Comparison of ENCODE assay signal across 17 cellular contexts in genomic region chr6:53579338-53579737, GRCh38. TPM values are rescaled to one million over a fixed set of nuclear protein-coding genes. Genes with fewer than 3 reads are reported as not detected.
DNase-seq lines count a peak whose midpoint lies in the region; TF ChIP-seq lines count a peak whose summit lies in the region.
"Had no signal": no experiment of that assay in that cellular context is flagged by ENCODE, and none has a peak within 500 bp of the region (broad histone marks: within the 10 kb centered on the region; RNA-seq: fewer than 3 reads in every experiment).

No MANE protein-coding gene starts in this region.

- H3K79me2 ChIP-seq in mesendoderm (ENCODE audit: control insufficient read depth, insufficient read depth, low read length): no peaks in the 10 kb centered on the region

- no peak overlapping the region for H3K56ac ChIP-seq in mesendoderm (ENCODE audit: low read length)

- H3K4ac ChIP-seq in mesendoderm (ENCODE audit: low read depth, low read length): no peak overlapping the region

- H2BK5ac ChIP-seq in mesendoderm (ENCODE audit: low read length): no peak overlapping the region

- H3K27ac ChIP-seq in tibial nerve: no peak overlapping the region
- H3K27ac ChIP-seq in mesendoderm (ENCODE audit: low read depth, low read length): no peak overlapping the region
- H3K27ac ChIP-seq: 22Rv1, esophagus muscularis mucosa, ovary, WERI-Rb-1 had no signal

- H3K27me3 ChIP-seq in tibial nerve: no peaks in the 10 kb centered on the region
- no peaks in the 10 kb centered on the region for H3K27me3 ChIP-seq in mesendoderm (ENCODE audit: insufficient read depth, low read length, poor library complexity)
- H3K27me3 ChIP-seq: esophagus muscularis mucosa, ovary had no signal

- H3K79me1 ChIP-seq in mesendoderm (ENCODE audit: low read length): no peaks in the 10 kb centered on the region

- no peak for TF ChIP-seq CTCF in tibial nerve (IDR thresholded peaks at IDR 0.05)

- TF ChIP-seq EP300 in tibial nerve (IDR thresholded peaks at IDR 0.05): no peak

- H2BK120ac ChIP-seq in mesendoderm (ENCODE audit: low read depth, low read length): no peak overlapping the region

- TF ChIP-seq POLR2A in tibial nerve (IDR thresholded peaks at IDR 0.05): no peak

- no peaks in the 10 kb centered on the region for H3K9me3 ChIP-seq in tibial nerve
- H3K9me3 ChIP-seq: esophagus muscularis mucosa, ovary had no signal

- H3K23ac ChIP-seq in mesendoderm (ENCODE audit: low read length): no peak overlapping the region

- H3K36me3 ChIP-seq in tibial nerve (no peaks in the 10 kb centered on the region), mesendoderm (ENCODE audit: control insufficient read depth, insufficient read depth, low read length) (no peaks in the 10 kb centered on the region)
- H3K36me3 ChIP-seq: esophagus muscularis mucosa, ovary, WERI-Rb-1 had no signal

- H3K4me1 ChIP-seq in tibial nerve: peaks cover 0 to 7% (median 0%) of the 10 kb centered on the region in 4 donors
- no peaks in the 10 kb centered on the region for H3K4me1 ChIP-seq in mesendoderm (ENCODE audit: control insufficient read depth, low read depth, low read length)
- H3K4me1 ChIP-seq: esophagus muscularis mucosa had no signal

- H4K5ac ChIP-seq in mesendoderm (ENCODE audit: low read length): no peak overlapping the region

- H3K4me3 ChIP-seq in tibial nerve (no peak overlapping the region), mesendoderm (ENCODE audit: low read length) (no peak overlapping the region)
- H3K4me3 ChIP-seq: esophagus muscularis mucosa, ovary had no signal

- no peak overlapping the region for H2BK15ac ChIP-seq in mesendoderm (replicated peaks; ENCODE audit: low read depth)

- DNase-seq in NCI-H748 (lab: John Stamatoyannopoulos, UW; ENCODE audit: unreplicated experiment) (peak; percentile 32), NCI-H748 treated with DMSO at 0.1 percent for 48 hours (lab: John Stamatoyannopoulos, UW) (no peak), iPS-NIHi7 (ENCODE audit: extremely low spot score) (no peak), tibial nerve (ENCODE audit: low spot score in 2 of 2) (no peak), mesendoderm (no peak)
- DNase-seq in stimulated activated naive CD4-positive, alpha-beta T cell treated with Interleukin-2 at 50 U/mL for 16 hours (lab: John Stamatoyannopoulos, UW): peak; percentile 46
- no peak for DNase-seq in stimulated activated naive CD4-positive, alpha-beta T cell (lab: John Stamatoyannopoulos, UW)
- DNase-seq in stimulated activated CD4-positive, alpha-beta T cell treated with anti-CD3 and anti-CD28 coated beads, Interleukin-2, amount 100 ng/mL, for 48 hours: peak; percentile 22 to 30
- DNase-seq: effector memory CD8-positive, alpha-beta T cell; kidney glomerular epithelial cell; NCI-H1417; ovary; stimulated activated naive B cell treated with anti-CD40 and anti-IgM and Interleukin-4, amounts not matched to agents 10 μg/mL and 1 μg/mL and 100 μg/mL, for 72 hours; trophoblast cell; WERI-Rb-1 had no signal

- H4K8ac ChIP-seq in mesendoderm (ENCODE audit: low read depth, low read length): no peak overlapping the region

- H3K9ac ChIP-seq in mesendoderm (ENCODE audit: low read length): no peak overlapping the region

- no peak overlapping the region for H3K18ac ChIP-seq in mesendoderm (ENCODE audit: low read length)

- 91 to 92% methylated on average over 5 of the region's 5 CpGs for WGBS in tibial nerve, 2 donors
- no CpG with 5 or more reads among the region's 5 CpGs for WGBS in mesendoderm (ENCODE audit: extremely low coverage, insufficient coverage, low lambda C conversion rate)

- no peak overlapping the region for H2AK5ac ChIP-seq in mesendoderm (ENCODE audit: low read length)

- no peak overlapping the region for H3K4me2 ChIP-seq in mesendoderm (ENCODE audit: low read length)

RNA-seq across cellular contexts. Expression of gene GCLC, which starts 34.4 kb away (rescaled TPM):
- 10 to 100 TPM; 21.8 to 43.2 (median 32.0) TPM for total RNA-seq in tibial nerve
- polyA plus RNA-seq in mesendoderm (2013, experiment 1 of 2): 30.6 TPM
- polyA plus RNA-seq in mesendoderm (2013, experiment 2 of 2): 30.7 TPM

Comparison
In these comparisons a context has a peak if more than half of its experiments do, and no peak if none do; other contexts are left out.
1. DNase-seq: peak in NCI-H748 (single experiment), stimulated activated naive CD4-positive, alpha-beta T cell treated with Interleukin-2 at 50 U/mL for 16 hours (single experiment) and stimulated activated CD4-positive, alpha-beta T cell treated with anti-CD3 and anti-CD28 coated beads, Interleukin-2, amount 100 ng/mL, for 48 hours (2 of 2); none in NCI-H748 treated with DMSO at 0.1 percent for 48 hours (single experiment), stimulated activated naive CD4-positive, alpha-beta T cell (0 of 6), iPS-NIHi7 (single experiment), tibial nerve (0 of 2) and mesendoderm (single experiment).